In the genomic region with DNA sequence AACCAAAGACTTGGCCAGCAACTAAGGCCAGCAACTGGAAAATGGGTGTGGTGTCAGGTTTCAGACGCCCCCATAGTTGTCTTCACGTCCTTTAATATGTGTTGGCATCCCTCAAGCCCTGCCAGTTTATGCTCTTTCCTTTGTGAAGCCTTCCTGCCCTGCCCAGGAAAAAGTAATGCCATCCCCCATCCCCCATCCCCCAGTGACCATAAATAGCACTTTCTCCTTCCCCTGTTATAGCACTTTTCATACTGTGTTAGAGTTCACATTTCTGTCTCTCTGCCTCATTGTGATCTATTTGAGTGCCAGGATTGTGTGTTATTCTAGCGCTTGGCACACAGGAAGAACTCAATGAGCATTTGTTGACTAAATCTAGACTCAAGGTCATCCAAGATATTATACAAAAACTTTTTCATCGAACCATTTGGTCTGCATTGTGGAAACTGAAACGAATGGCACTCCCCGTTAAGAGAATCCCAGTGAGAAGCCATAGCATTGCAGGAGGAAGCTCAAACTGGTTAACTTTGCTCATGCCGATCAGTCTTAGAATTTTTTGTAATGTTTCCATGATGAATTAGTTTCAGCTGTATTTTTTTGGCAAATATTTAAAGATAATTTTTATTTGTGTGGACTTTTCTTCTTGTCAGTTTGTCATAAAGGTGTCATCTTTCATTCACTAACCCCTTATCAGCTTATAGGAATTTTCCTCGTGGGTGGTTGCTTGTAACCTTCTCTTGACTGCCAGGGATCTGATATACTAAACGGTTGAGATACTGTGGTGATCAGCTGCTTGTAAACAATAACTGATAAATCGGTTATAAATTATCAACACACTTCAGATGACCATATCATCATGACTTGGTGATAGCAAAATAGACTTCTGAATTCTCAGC, we compare ENCODE assay signal across 12 cellular contexts. TPM values are rescaled to one million over a fixed set of nuclear protein-coding genes. Genes with fewer than 3 reads are reported as not detected.
A peak's percentile ranks its signal among the peaks of the same experiment; 100 is the strongest.
DNase-seq lines count a peak whose midpoint lies in the region; ATAC-seq, FAIRE-seq and TF ChIP-seq lines count a peak whose summit lies in the region.
"Had no signal": no experiment of that assay in that cellular context is flagged by ENCODE, and none has a peak within 500 bp of the region (broad histone marks: within the 10 kb centered on the region; RNA-seq: fewer than 3 reads in every experiment).

No MANE protein-coding gene starts in this region.

- WGBS in A549 (ENCODE audit: missing lambda C conversion rate) = 4% methylated on average over 10 of the region's 10 CpGs

- peaks cover 100% of the 10 kb centered on the region for H3K4me1 ChIP-seq in A549

- no peak for TF ChIP-seq EP300 in A549 (IDR thresholded peaks at IDR 0.05)

- FAIRE-seq in A549 (lab: Jason Lieb, UNC) = no peak

- H3K27ac ChIP-seq in A549 = peak overlapping the region; percentile 75 to 88

- H3K4me3 ChIP-seq in A549 = peak overlapping the region; percentile 25; the same call in 2 of the 3 replicates

- H3K4me2 ChIP-seq in A549 = peak overlapping the region; percentile 90

- CTCF ChIA-PET in A549 (lab: Yijun Ruan, JAX) = interaction anchor here (0.7 to 9.7 kb wide), 18 partner anchors 7 to 293 kb away, joined by 3 to 75 read pairs (median 7); partner anchors contain the start of gene CRIM1

- peak in 1 of 2 experiments; percentile 62 for DNase-seq in A549 (ENCODE audit: low read depth in 1 of 2, low spot score in 1 of 2)
- DNase-seq in LHCN-M2 (ENCODE audit: low read depth) = peak; percentile 71
- DNase-seq in dedifferentiated amniotic fluid mesenchymal stem cell (ENCODE audit: extremely low spot score) = peak; percentile 56
- peak; percentile 58 for DNase-seq in myocyte (ENCODE audit: low read depth)
- DNase-seq: activated CD8-positive, alpha-beta memory T cell treated with anti-CD3 and anti-CD28 coated beads, Interleukin-2, amount 50 U/mL, for 4 hours; NCI-H2029; SIG-M5; stimulated activated CD4-positive, alpha-beta T cell treated with anti-CD3 and anti-CD28 coated beads, Interleukin-2, amount 100 ng/mL, for 24 hours had no signal

- TF ChIP-seq POLR2A in A549 (IDR thresholded peaks at IDR 0.05; ENCODE audit: low read length) = no peak

- no peaks in the 10 kb centered on the region for H3K9me3 ChIP-seq in A549

- ATAC-seq in A549 = peak in 1 of 2 experiments; percentile 16; a peak in 3 of 6 replicates
- ATAC-seq in HG02981 (IDR thresholded peaks at IDR 0.05; ENCODE audit: unreplicated experiment) = no peak
- no peak for ATAC-seq in GM18909 (IDR thresholded peaks at IDR 0.05; ENCODE audit: poor library complexity, unreplicated experiment)
- ATAC-seq in HG03280 (IDR thresholded peaks at IDR 0.05; ENCODE audit: unreplicated experiment) = no peak
- ATAC-seq in GM21515 (IDR thresholded peaks at IDR 0.05; ENCODE audit: unreplicated experiment) = no peak

- 0 out of 5 replicates have a peak, but pooled peaks of 1 of the 2 experiments have one; percentile 1 for TF ChIP-seq RAD21 in A549 (conservative IDR thresholded peaks at IDR 0.05 in 1 of 2, IDR thresholded peaks at IDR 0.05 in 1 of 2)

- no peak for TF ChIP-seq CTCF in A549 (IDR thresholded peaks at IDR 0.05)

- POLR2A ChIA-PET in A549 (lab: Yijun Ruan, JAX) = interaction anchor here (1.0 to 1.9 kb wide), 5 partner anchors 10 to 67 kb away, joined by 3 to 5 read pairs (median 3); no protein-coding TSS in a partner anchor

TF ChIP-seq in A549, 52 proteins besides CTCF, POLR2A, EP300 and RAD21:
- TF ChIP-seq CEBPB (IDR thresholded peaks at IDR 0.05) (0 out of 4 replicates have a peak, but pooled peaks of 1 of the 2 experiments have one; percentile 4), SMC3 (IDR thresholded peaks at IDR 0.05) (no peak), RCOR1 (IDR thresholded peaks at IDR 0.05; ENCODE audit: low read depth, low read length) (no peak), HOXB13 (CRISPR knock-in tag; IDR thresholded peaks at IDR 0.05; ENCODE audit: low read depth) (no peak), POLR2AphosphoS2 (conservative IDR thresholded peaks at IDR 0.05; ENCODE audit: low read length) (no peak), MAX (IDR thresholded peaks at IDR 0.05) (0 out of 2 replicates have a peak, but pooled peaks have one; percentile 25), NFE2L2 (conservative IDR thresholded peaks at IDR 0.05; ENCODE audit: low read length) (no peak), HOXA7 (CRISPR knock-in tag; IDR thresholded peaks at IDR 0.05) (0 out of 2 replicates have a peak, but pooled peaks have one; percentile 18), CHD4 (IDR thresholded peaks at IDR 0.05; ENCODE audit: borderline replicate concordance) (no peak), TFCP2L1 (CRISPR knock-in tag; IDR thresholded peaks at IDR 0.05) (no peak), TP53 (CRISPR knock-in tag; IDR thresholded peaks at IDR 0.05) (no peak), RNF2 (IDR thresholded peaks at IDR 0.05; ENCODE audit: borderline replicate concordance, low read depth) (no peak), HMGXB4 (CRISPR knock-in tag; IDR thresholded peaks at IDR 0.05; ENCODE audit: borderline replicate concordance) (no peak), MAFK (IDR thresholded peaks at IDR 0.05; ENCODE audit: partially characterized antibody) (no peak), EHF (CRISPR knock-in tag; IDR thresholded peaks at IDR 0.05) (no peak; the same call in 1 of the 2 replicates), JUN (IDR thresholded peaks at IDR 0.05) (peak; percentile 29 to 40; a peak in 3 of 5 replicates), HOXB5 (CRISPR knock-in tag; IDR thresholded peaks at IDR 0.05) (0 out of 2 replicates have a peak, but pooled peaks have one; percentile 55), GATA3 (IDR thresholded peaks at IDR 0.05; ENCODE audit: borderline replicate concordance) (peak; percentile 25; the same call in 1 of the 2 replicates), CBX8 (IDR thresholded peaks at IDR 0.05) (no peak), MAZ (IDR thresholded peaks at IDR 0.05; ENCODE audit: borderline replicate concordance, low read depth, low read length) (no peak)
- TF ChIP-seq, protein P1, sequence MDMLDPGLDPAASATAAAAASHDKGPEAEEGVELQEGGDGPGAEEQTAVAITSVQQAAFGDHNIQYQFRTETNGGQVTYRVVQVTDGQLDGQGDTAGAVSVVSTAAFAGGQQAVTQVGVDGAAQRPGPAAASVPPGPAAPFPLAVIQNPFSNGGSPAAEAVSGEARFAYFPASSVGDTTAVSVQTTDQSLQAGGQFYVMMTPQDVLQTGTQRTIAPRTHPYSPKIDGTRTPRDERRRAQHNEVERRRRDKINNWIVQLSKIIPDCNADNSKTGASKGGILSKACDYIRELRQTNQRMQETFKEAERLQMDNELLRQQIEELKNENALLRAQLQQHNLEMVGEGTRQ (IDR thresholded peaks at IDR 0.05) = no peak
TF ChIP-seq in A549: peak in this region for 6.

RNA-seq across cellular contexts. Expression of gene CRIM1, which starts 15.7 kb away (rescaled TPM):
- 208 and 275 TPM in 2 replicates for polyA plus RNA-seq in A549 (2011; rRNA removed)
- 133 and 166 TPM in 2 replicates for polyA plus RNA-seq in A549 (2012; cell fraction: cytosol; rRNA removed)
- polyA plus RNA-seq in A549 (2012; cell fraction: nucleus; rRNA removed) = 215 and 283 TPM in 2 replicates
- 127 to 135 TPM (median 130 TPM) in 3 replicates for polyA plus RNA-seq in A549 (2017; fragmentation: RNase III; extraction: RNeasy Plus Mini Kit Qiagen cat#74134 plus additional on column Dnase treatment)
- polyA minus RNA-seq in A549 (2011; rRNA and poly(A)+ RNA removed) = 997 and 1,171 TPM in 2 replicates
- 96.4 and 102 TPM in 2 replicates for total RNA-seq in LHCN-M2 (2014; rRNA removed)
- polyA plus RNA-seq in LHCN-M2 (2012) = 159 TPM
- 38.8 and 41.2 TPM in 2 replicates for total RNA-seq in myocyte
- polyA plus RNA-seq in myocyte (2012) = 158 TPM
